In the genomic region with DNA sequence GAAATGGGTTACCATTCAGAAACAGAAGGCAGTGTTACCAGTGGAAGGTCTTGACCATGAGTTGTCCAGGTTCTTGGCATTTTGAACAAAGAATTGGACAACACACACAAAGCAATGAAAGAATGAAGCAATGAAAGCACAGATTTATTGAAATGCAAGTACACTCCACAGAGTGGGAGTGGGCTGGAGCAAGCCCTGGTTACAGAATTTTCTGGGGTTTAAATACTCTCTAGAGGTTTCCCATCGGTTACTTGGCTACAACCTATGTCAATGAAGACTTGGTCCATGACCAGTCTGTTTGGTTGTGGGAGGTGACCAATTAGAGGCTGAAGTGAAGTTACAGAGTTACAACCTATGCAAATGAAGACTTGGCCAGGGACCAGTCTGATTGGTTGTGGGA, we compare ENCODE assay signal across 25 cellular contexts.
"Had no signal": no experiment of that assay in that cellular context is flagged by ENCODE, and none has a peak within 500 bp of the region (broad histone marks: within the 10 kb centered on the region; RNA-seq: fewer than 3 reads in every experiment).

No MANE protein-coding gene starts in this region.

- H3K27ac Mint-ChIP-seq: naive thymus-derived CD4-positive, alpha-beta T cell; progenitor cell of endocrine pancreas; stimulated activated naive B cell treated with anti-CD40 and anti-IgM and Interleukin-4, amounts not matched to agents 10 μg/mL and 1 μg/mL and 100 μg/mL, for 72 hours had no signal

- H3K4me3 ChIP-seq: left ventricle myocardium inferior, lung, mucosa of descending colon, ovary, right atrium auricular region, skin epidermis, stomach, testis, thyroid gland, transverse colon, upper lobe of right lung had no signal

- H3K4me3 Mint-ChIP-seq: naive thymus-derived CD4-positive, alpha-beta T cell; natural killer cell treated with Interleukin-12 subunit alpha and Interleukin-12 subunit beta and Interleukin-15 and Interleukin-18, amount 100 ng/mL, for 72 hours; stimulated activated naive B cell treated with anti-CD40 and anti-IgM and Interleukin-4, amounts not matched to agents 10 μg/mL and 1 μg/mL and 100 μg/mL, for 72 hours had no signal

- ATAC-seq: mucosa of descending colon; naive thymus-derived CD4-positive, alpha-beta T cell; natural killer cell treated with Interleukin-12 subunit alpha and Interleukin-12 subunit beta and Interleukin-15 and Interleukin-18, amount 100 ng/mL, for 72 hours; sciatic nerve; stimulated activated naive B cell treated with anti-CD40 and anti-IgM and Interleukin-4, amounts not matched to agents 10 μg/mL and 1 μg/mL and 100 μg/mL, for 72 hours; stimulated activated naive CD8-positive, alpha-beta T cell treated with anti-CD3 and anti-CD28 coated beads, Interleukin-15, Interleukin-2, amounts not matched to agents 100 U/mL and 50 U/mL, for 24 hours; upper lobe of right lung had no signal

- H3K27ac ChIP-seq: left ventricle myocardium inferior, ovary, right atrium auricular region, skin epidermis, stomach, testis, thyroid gland, transverse colon, upper lobe of right lung had no signal

- DNase-seq: hypothalamus; immature natural killer cell; left ventricle myocardium inferior; mesendoderm; midbrain; mucosa of descending colon; naive thymus-derived CD4-positive, alpha-beta T cell; ovary; stimulated activated CD4-positive, alpha-beta T cell treated with anti-CD3 and anti-CD28 coated beads, Interleukin-12 subunit alpha, Interleukin-12 subunit beta, amount 100 ng/mL, for 4 hours; stimulated activated CD4-positive, alpha-beta T cell treated with anti-CD3 and anti-CD28 coated beads, Interleukin-15, amount 100 ng/mL, for 24 hours; stimulated activated CD4-positive, alpha-beta T cell treated with anti-CD3 and anti-CD28 coated beads, Interleukin-2, amount 100 ng/mL, for 24 hours; stimulated activated CD4-positive, alpha-beta T cell treated with anti-CD3 and anti-CD28 coated beads, Interleukin-4, amount 100 ng/mL, for 1 hour; stimulated activated naive B cell treated with anti-CD40 and anti-IgM and Interleukin-4, amounts not matched to agents 10 μg/mL and 1 μg/mL and 100 μg/mL, for 72 hours; stimulated activated naive CD8-positive, alpha-beta T cell treated with anti-CD3 and anti-CD28 coated beads, Interleukin-15, Interleukin-2, amounts not matched to agents 100 U/mL and 50 U/mL, for 24 hours; stomach; testis; thyroid gland; transverse colon; upper lobe of right lung had no signal
